21 cellular contexts compared by ENCODE assay signal in genomic region chrX:64350521-64350920, GRCh38. TPM values are rescaled to one million over a fixed set of nuclear protein-coding genes. Genes with fewer than 3 reads are reported as not detected.
"Had no signal": no experiment of that assay in that cellular context is flagged by ENCODE, and none has a peak within 500 bp of the region (broad histone marks: within the 10 kb centered on the region; RNA-seq: fewer than 3 reads in every experiment).

No MANE protein-coding gene starts in this region.

- H3K4me1 ChIP-seq: SJSA1 had no signal

- FAIRE-seq: RCC 7860 had no signal

- H3K4me3 ChIP-seq: MG63, SJSA1, SK-N-MC had no signal

- H3K27ac ChIP-seq: SJSA1, SK-N-MC had no signal

- H3K27me3 ChIP-seq: MG63, SJSA1 had no signal

- H3K9me3 ChIP-seq: MG63, SJSA1 had no signal

- DNase-seq: KBM-7, MG63, NCI-H1092 treated with DMSO at 0.1 percent for 48 hours, NCI-H1436, NCI-H187, NCI-H2029, NCI-H2081 treated with DMSO at 0.1 percent for 48 hours, NCI-H2171, NCI-H226, NCI-H446, NCI-H510A, NCI-H524 treated with DMSO at 0.1 percent for 48 hours, NCI-H69, NCI-H774, Right ventricle myocardium superior, RPMI8226, SIG-M5 had no signal

RNA-seq across cellular contexts. Expression of gene MTMR8, which starts 44.7 kb away (rescaled TPM):
- total RNA-seq: LHCN-M2, SJSA1 had no signal
